ENCODE assay signal across 11 cellular contexts in the genomic region with DNA sequence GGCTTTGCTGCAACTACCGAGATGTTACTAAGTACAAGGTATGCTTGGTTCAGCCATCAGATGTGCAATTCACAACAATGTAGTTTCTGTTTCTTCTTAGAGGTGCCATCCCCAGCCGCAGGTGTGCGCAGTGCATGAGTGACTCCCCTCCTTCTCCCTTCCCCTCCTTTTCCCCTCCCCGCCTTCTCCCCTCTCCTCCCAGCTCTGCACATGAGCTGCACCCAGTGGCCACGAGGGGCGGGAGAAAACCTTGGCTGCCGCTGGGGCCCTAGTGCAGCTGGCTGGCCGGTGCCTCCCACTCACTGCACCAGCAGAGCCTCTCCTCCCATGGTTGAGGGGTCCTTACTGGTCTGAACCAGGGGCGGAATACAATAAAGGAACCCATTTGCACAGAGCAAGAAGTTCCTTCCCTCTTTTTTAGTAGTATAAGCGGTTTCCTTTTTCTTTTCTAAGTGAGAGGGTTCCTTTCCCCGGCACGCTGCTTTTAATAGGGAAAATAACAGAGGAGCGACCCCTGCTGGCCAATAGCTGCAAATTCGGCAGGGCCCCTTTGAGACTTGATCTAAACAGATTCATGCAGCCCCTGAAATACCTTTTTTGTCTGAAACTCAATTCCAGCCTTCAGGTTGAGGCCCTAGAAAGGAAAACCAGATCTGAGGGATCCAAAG. TPM values are rescaled to one million over a fixed set of nuclear protein-coding genes. Genes with fewer than 3 reads are reported as not detected.
A peak's percentile ranks its signal among the peaks of the same experiment; 100 is the strongest.
DNase-seq lines count a peak whose midpoint lies in the region; ATAC-seq and TF ChIP-seq lines count a peak whose summit lies in the region.
"Had no signal": no experiment of that assay in that cellular context is flagged by ENCODE, and none has a peak within 500 bp of the region (broad histone marks: within the 10 kb centered on the region; RNA-seq: fewer than 3 reads in every experiment).

No MANE protein-coding gene starts in this region.

- H3K36me3 Mint-ChIP-seq in activated CD4-positive, alpha-beta T cell treated with anti-CD3 and anti-CD28 coated beads for 36 hours (ENCODE audit: low read depth): no peaks in the 10 kb centered on the region
- H3K36me3 Mint-ChIP-seq in activated CD4-positive, alpha-beta T cell treated with anti-CD3 and anti-CD28 coated beads, Interleukin-2, amount 10 ng/mL, durations not matched to agents 7 days and 5 days (ENCODE audit: low read depth): no peaks in the 10 kb centered on the region
- no peaks in the 10 kb centered on the region for H3K36me3 Mint-ChIP-seq in endodermal cell (ENCODE audit: low read depth)
- H3K36me3 Mint-ChIP-seq: CD4-positive, CD25-positive, alpha-beta regulatory T cell had no signal

- intact Hi-C loops in activated CD4-positive, alpha-beta T cell treated with anti-CD3 and anti-CD28 coated beads for 36 hours (cut with DNase I, micrococcal nuclease): loop anchor here in 1 of 2 experiments (5.0 kb wide), 1 partner anchor 162 kb away; no protein-coding TSS in a partner anchor
- intact Hi-C loops in spleen (cut with DNase I; ENCODE audit: low total_unique reads) (no loop called here), lower leg skin (cut with DNase I; ENCODE audit: low total_unique reads) (no loop called here)

- H3K27ac ChIP-seq in endodermal cell (ENCODE audit: low read depth, low read length) (no peak overlapping the region), spleen (no peak overlapping the region)
- H3K27ac ChIP-seq: heart left ventricle had no signal

- H3K27me3 Mint-ChIP-seq in activated CD4-positive, alpha-beta T cell treated with anti-CD3 and anti-CD28 coated beads for 36 hours: peaks cover 4% of the 10 kb centered on the region
- H3K27me3 Mint-ChIP-seq in activated CD4-positive, alpha-beta T cell treated with anti-CD3 and anti-CD28 coated beads, Interleukin-2, amount 10 ng/mL, durations not matched to agents 7 days and 5 days: peaks cover 6% of the 10 kb centered on the region
- H3K27me3 Mint-ChIP-seq in endodermal cell (ENCODE audit: insufficient read depth): peaks cover 16% of the 10 kb centered on the region

- H3K4me3 ChIP-seq in NB4 (ENCODE audit: low read depth, low read length): no peak overlapping the region
- no peak overlapping the region for H3K4me3 ChIP-seq in endodermal cell (ENCODE audit: low read length)
- H3K4me3 ChIP-seq in spleen: no peak overlapping the region
- H3K4me3 ChIP-seq in lower leg skin (ENCODE audit: low read depth, poor library complexity, severe bottlenecking): no peak overlapping the region
- H3K4me3 ChIP-seq: heart left ventricle had no signal

- no peak overlapping the region for H3K4me3 Mint-ChIP-seq in activated CD4-positive, alpha-beta T cell treated with anti-CD3 and anti-CD28 coated beads for 36 hours
- no peak overlapping the region for H3K4me3 Mint-ChIP-seq in activated CD4-positive, alpha-beta T cell treated with anti-CD3 and anti-CD28 coated beads, Interleukin-2, amount 10 ng/mL, durations not matched to agents 7 days and 5 days
- H3K4me3 Mint-ChIP-seq in endodermal cell: no peak overlapping the region
- H3K4me3 Mint-ChIP-seq: CD4-positive, CD25-positive, alpha-beta regulatory T cell had no signal

- peaks cover 3% of the 10 kb centered on the region for H3K4me1 Mint-ChIP-seq in activated CD4-positive, alpha-beta T cell treated with anti-CD3 and anti-CD28 coated beads for 36 hours
- peaks cover 7% of the 10 kb centered on the region for H3K4me1 Mint-ChIP-seq in activated CD4-positive, alpha-beta T cell treated with anti-CD3 and anti-CD28 coated beads, Interleukin-2, amount 10 ng/mL, durations not matched to agents 7 days and 5 days
- no peaks in the 10 kb centered on the region for H3K4me1 Mint-ChIP-seq in endodermal cell

- no peaks in the 10 kb centered on the region for H3K36me3 ChIP-seq in endodermal cell (ENCODE audit: control insufficient read depth, insufficient read depth, low read length)
- peaks cover 0 to 11% (median 0%) of the 10 kb centered on the region in 6 donors for H3K36me3 ChIP-seq in spleen
- H3K36me3 ChIP-seq: heart left ventricle had no signal

- no peak for TF ChIP-seq POLR2A in NB4 (IDR thresholded peaks at IDR 0.05; ENCODE audit: extremely low read depth, insufficient read length)
- no peak for TF ChIP-seq POLR2A in spleen (IDR thresholded peaks at IDR 0.05)
- no peak for TF ChIP-seq POLR2A in lower leg skin (IDR thresholded peaks at IDR 0.05)

- H3K27me3 ChIP-seq in endodermal cell (ENCODE audit: control insufficient read depth, insufficient read depth, low read length, poor library complexity, severe bottlenecking): peaks cover 7% of the 10 kb centered on the region
- H3K27me3 ChIP-seq in spleen (replicated peaks in 1 of 7): no peaks in the 10 kb centered on the region

- peak; percentile 24 for DNase-seq in activated CD4-positive, alpha-beta T cell treated with anti-CD3 and anti-CD28 coated beads for 36 hours
- DNase-seq in activated CD4-positive, alpha-beta T cell treated with anti-CD3 and anti-CD28 coated beads, Interleukin-2, amount 10 ng/mL, durations not matched to agents 7 days and 5 days: no peak
- peak; percentile 23 for DNase-seq in NB4 (ENCODE audit: low read depth)
- DNase-seq in endodermal cell: peak; percentile 77
- DNase-seq in spleen: no peak
- DNase-seq in cerebellum (ENCODE audit: low spot score): no peak
- DNase-seq in lower leg skin (ENCODE audit: low spot score in 2 of 2): no peak
- DNase-seq: activated naive CD4-positive, alpha-beta T cell treated with anti-CD3 and anti-CD28 coated beads, Interleukin-2, amount 50 U/mL, for 16 hours; CD4-positive, CD25-positive, alpha-beta regulatory T cell; heart left ventricle had no signal

- H3K9ac ChIP-seq in endodermal cell (ENCODE audit: extremely low read depth, low read length, poor library complexity, severe bottlenecking): no peak overlapping the region

- H3K4me1 ChIP-seq in endodermal cell (ENCODE audit: control insufficient read depth, insufficient read depth, low read length) (no peaks in the 10 kb centered on the region), spleen (peaks cover 0 to 12% (median 7%) of the 10 kb centered on the region in 6 donors)
- H3K4me1 ChIP-seq: heart left ventricle had no signal

- peak; percentile 50 for TF ChIP-seq CTCF in NB4 (IDR thresholded peaks at IDR 0.05; ENCODE audit: low read depth, low read length)
- TF ChIP-seq CTCF in endodermal cell (conservative IDR thresholded peaks at IDR 0.05): peak; percentile 74
- peak in 7 of 11 experiments; percentile 9 to 46 (median 33) for TF ChIP-seq CTCF in spleen (IDR thresholded peaks at IDR 0.05 in 8 of 11, conservative IDR thresholded peaks at IDR 0.05 in 3 of 11)
- no peak for TF ChIP-seq CTCF in lower leg skin (IDR thresholded peaks at IDR 0.05)

- H3K9me3 ChIP-seq in endodermal cell (ENCODE audit: control insufficient read depth, low read length): peaks cover 24% of the 10 kb centered on the region
- H3K9me3 ChIP-seq in spleen: peaks cover 0 to 45% (median 28%) of the 10 kb centered on the region in 8 donors

- CTCF ChIA-PET in activated CD4-positive, alpha-beta T cell treated with anti-CD3 and anti-CD28 coated beads for 36 hours (lab: Charles Lee): interaction anchor here (1.1 to 1.3 kb wide), 3 partner anchors 33 to 161 kb away, joined by 3 to 5 read pairs (median 4); no protein-coding TSS in a partner anchor
- CTCF ChIA-PET in activated CD4-positive, alpha-beta T cell treated with anti-CD3 and anti-CD28 coated beads, Interleukin-2, amount 10 ng/mL, durations not matched to agents 7 days and 5 days (lab: Charles Lee): interaction anchor here (0.7 kb wide), 1 partner anchor 9 kb away, joined by 3 read pairs; no protein-coding TSS in a partner anchor

- H3K27ac Mint-ChIP-seq in activated CD4-positive, alpha-beta T cell treated with anti-CD3 and anti-CD28 coated beads for 36 hours: no peak overlapping the region
- H3K27ac Mint-ChIP-seq in activated CD4-positive, alpha-beta T cell treated with anti-CD3 and anti-CD28 coated beads, Interleukin-2, amount 10 ng/mL, durations not matched to agents 7 days and 5 days: no peak overlapping the region
- H3K27ac Mint-ChIP-seq in endodermal cell: no peak overlapping the region
- H3K27ac Mint-ChIP-seq: CD4-positive, CD25-positive, alpha-beta regulatory T cell had no signal

- ATAC-seq in activated CD4-positive, alpha-beta T cell treated with anti-CD3 and anti-CD28 coated beads for 36 hours: no peak
- ATAC-seq in HG02938 (IDR thresholded peaks at IDR 0.05; ENCODE audit: unreplicated experiment): no peak
- ATAC-seq: heart left ventricle had no signal

- WGBS in endodermal cell (ENCODE audit: insufficient coverage in 1 of 2, insufficient read length in 1 of 2), 2 experiments: 72 to 77% methylated on average over 9 to 14 of the region's 14 CpGs
- WGBS in spleen, 5 donors: 73 to 86% (median 83%) methylated on average over 14 of the region's 14 CpGs
- WGBS in lower leg skin, 2 donors: 80 to 83% methylated on average over 14 of the region's 14 CpGs

- POLR2A ChIA-PET in activated CD4-positive, alpha-beta T cell treated with anti-CD3 and anti-CD28 coated beads for 36 hours (lab: Charles Lee): interaction anchor here (0.6 kb wide), 1 partner anchor 22 kb away, joined by 3 read pairs; no protein-coding TSS in a partner anchor
- POLR2A ChIA-PET in activated CD4-positive, alpha-beta T cell treated with anti-CD3 and anti-CD28 coated beads, Interleukin-2, amount 10 ng/mL, durations not matched to agents 7 days and 5 days (lab: Charles Lee): no interaction called here

- no peaks in the 10 kb centered on the region for H3K9me3 Mint-ChIP-seq in activated CD4-positive, alpha-beta T cell treated with anti-CD3 and anti-CD28 coated beads for 36 hours (ENCODE audit: low read depth)
- no peaks in the 10 kb centered on the region for H3K9me3 Mint-ChIP-seq in activated CD4-positive, alpha-beta T cell treated with anti-CD3 and anti-CD28 coated beads, Interleukin-2, amount 10 ng/mL, durations not matched to agents 7 days and 5 days
- H3K9me3 Mint-ChIP-seq in endodermal cell: peaks cover 64% of the 10 kb centered on the region

RNA-seq across cellular contexts. Expression of gene CCL15, which starts 7.8 kb away (rescaled TPM):
- not detected for total RNA-seq in activated CD4-positive, alpha-beta T cell treated with anti-CD3 and anti-CD28 coated beads for 36 hours
- total RNA-seq in activated CD4-positive, alpha-beta T cell treated with anti-CD3 and anti-CD28 coated beads, Interleukin-2, amount 10 ng/mL, durations not matched to agents 7 days and 5 days: not detected
- not detected for total RNA-seq in endodermal cell
- not detected for polyA plus RNA-seq in endodermal cell (2013, experiment 1 of 2)
- not detected for polyA plus RNA-seq in endodermal cell (2013, experiment 2 of 2)
- total RNA-seq in spleen: not detected
- polyA plus RNA-seq in spleen: under 1 TPM; 0.15 to 0.20 (median 0.19) TPM
- total RNA-seq in cerebellum: not detected
- not detected for total RNA-seq in lower leg skin
- total RNA-seq: CD4-positive, CD25-positive, alpha-beta regulatory T cell; heart left ventricle had no signal
- polyA plus RNA-seq: CD4-positive, CD25-positive, alpha-beta regulatory T cell; heart left ventricle had no signal

RNA-seq across cellular contexts. Expression of gene CCL23, which starts 8.6 kb away (rescaled TPM):
- not detected for total RNA-seq in activated CD4-positive, alpha-beta T cell treated with anti-CD3 and anti-CD28 coated beads for 36 hours
- total RNA-seq in activated CD4-positive, alpha-beta T cell treated with anti-CD3 and anti-CD28 coated beads, Interleukin-2, amount 10 ng/mL, durations not matched to agents 7 days and 5 days: not detected
- not detected for total RNA-seq in endodermal cell
- polyA plus RNA-seq in endodermal cell (2013, experiment 1 of 2): not detected
- not detected for polyA plus RNA-seq in endodermal cell (2013, experiment 2 of 2)
- total RNA-seq in spleen: 10 to 100 TPM in 4 of 7 donors, 1 to 10 TPM in 3; 7.5 to 40.6 (median 15.5) TPM
- 10 to 100 TPM in 1 of 3 donors, 1 to 10 TPM in 2; 1.6 to 12.7 (median 6.6) TPM for polyA plus RNA-seq in spleen
- not detected for total RNA-seq in cerebellum
- 10 to 100 TPM in 1 of 4 donors, 1 to 10 TPM in 1, under 1 TPM in 1, not detected in 1; 0.95 to 11.2 (median 3.9) TPM for total RNA-seq in lower leg skin
- total RNA-seq: CD4-positive, CD25-positive, alpha-beta regulatory T cell had no signal
- polyA plus RNA-seq: CD4-positive, CD25-positive, alpha-beta regulatory T cell had no signal

RNA-seq across cellular contexts. Expression of gene CCL14, which starts 22.6 kb away (rescaled TPM):
- not detected for total RNA-seq in activated CD4-positive, alpha-beta T cell treated with anti-CD3 and anti-CD28 coated beads for 36 hours
- not detected for total RNA-seq in activated CD4-positive, alpha-beta T cell treated with anti-CD3 and anti-CD28 coated beads, Interleukin-2, amount 10 ng/mL, durations not matched to agents 7 days and 5 days
- not detected for total RNA-seq in endodermal cell
- polyA plus RNA-seq in endodermal cell (2013, experiment 1 of 2): not detected
- not detected for polyA plus RNA-seq in endodermal cell (2013, experiment 2 of 2)
- total RNA-seq in spleen: 1,000 to 10,000 TPM in 1 of 7 donors, 100 to 1,000 TPM in 6; 279 to 1,219 (median 345) TPM
- polyA plus RNA-seq in spleen: 100 to 1,000 TPM in 2 of 3 donors, 10 to 100 TPM in 1; 72.3 to 262 (median 220) TPM
- 1.1 TPM for total RNA-seq in cerebellum
- 10 to 100 TPM in 3 of 4 donors, 1 to 10 TPM in 1; 3.5 to 28.2 (median 17.3) TPM for total RNA-seq in lower leg skin
- total RNA-seq: CD4-positive, CD25-positive, alpha-beta regulatory T cell had no signal
- polyA plus RNA-seq: CD4-positive, CD25-positive, alpha-beta regulatory T cell had no signal

RNA-seq across cellular contexts. Expression of gene CCL16, which starts 27.8 kb away (rescaled TPM):
- not detected for total RNA-seq in activated CD4-positive, alpha-beta T cell treated with anti-CD3 and anti-CD28 coated beads for 36 hours
- total RNA-seq in activated CD4-positive, alpha-beta T cell treated with anti-CD3 and anti-CD28 coated beads, Interleukin-2, amount 10 ng/mL, durations not matched to agents 7 days and 5 days: not detected
- total RNA-seq in endodermal cell (not detected), spleen (1 to 10 TPM in 6 of 7 donors, under 1 TPM in 1; 0.32 to 8.4 (median 1.9) TPM), cerebellum (not detected), lower leg skin (under 1 TPM in 1 of 4 donors, not detected in 3; 0.39 TPM)
- polyA plus RNA-seq in endodermal cell (2013, experiment 1 of 2): not detected
- polyA plus RNA-seq in endodermal cell (2013, experiment 2 of 2): not detected
- polyA plus RNA-seq in spleen: 1 to 10 TPM in 1 of 3 donors, under 1 TPM in 2; 0.27 to 1.7 (median 0.37) TPM
- total RNA-seq: CD4-positive, CD25-positive, alpha-beta regulatory T cell had no signal
- polyA plus RNA-seq: CD4-positive, CD25-positive, alpha-beta regulatory T cell; heart left ventricle had no signal

RNA-seq across cellular contexts. Expression of gene CCL18, which starts 54.9 kb away (rescaled TPM):
- total RNA-seq in activated CD4-positive, alpha-beta T cell treated with anti-CD3 and anti-CD28 coated beads for 36 hours: not detected
- total RNA-seq in activated CD4-positive, alpha-beta T cell treated with anti-CD3 and anti-CD28 coated beads, Interleukin-2, amount 10 ng/mL, durations not matched to agents 7 days and 5 days: not detected
- total RNA-seq in endodermal cell: not detected
- not detected for polyA plus RNA-seq in endodermal cell (2013, experiment 1 of 2)
- polyA plus RNA-seq in endodermal cell (2013, experiment 2 of 2): not detected
- total RNA-seq in spleen: 10 to 100 TPM in 5 of 7 donors, 1 to 10 TPM in 2; 5.2 to 27.8 (median 11.0) TPM
- polyA plus RNA-seq in spleen: 100 to 1,000 TPM in 1 of 3 donors, 10 to 100 TPM in 1, 1 to 10 TPM in 1; 9.8 to 109 (median 75.6) TPM
- not detected for total RNA-seq in cerebellum
- total RNA-seq in lower leg skin: under 1 TPM in 1 of 4 donors, not detected in 3; 0.19 TPM
- total RNA-seq: CD4-positive, CD25-positive, alpha-beta regulatory T cell had no signal
- polyA plus RNA-seq: CD4-positive, CD25-positive, alpha-beta regulatory T cell had no signal

Comparison
In these comparisons a context has a peak if more than half of its experiments do, and no peak if none do; other contexts are left out.
1. DNase-seq: peak in activated CD4-positive, alpha-beta T cell treated with anti-CD3 and anti-CD28 coated beads for 36 hours (single experiment), NB4 (single experiment) and endodermal cell (single experiment); none in activated CD4-positive, alpha-beta T cell treated with anti-CD3 and anti-CD28 coated beads, Interleukin-2, amount 10 ng/mL, durations not matched to agents 7 days and 5 days (single experiment), spleen (single experiment), cerebellum (single experiment) and lower leg skin (0 of 2).
2. CTCF ChIP-seq: peak in NB4 (single experiment), endodermal cell (single experiment) and spleen (7 of 11); none in lower leg skin (0 of 3).
3. RNA of gene CCL14, which starts 22.6 kb away (total RNA-seq): 279 to 1,219 TPM in spleen; 3.5 to 28.2 TPM in lower leg skin, 1.1 TPM in cerebellum (single experiment), not detected in activated CD4-positive, alpha-beta T cell treated with anti-CD3 and anti-CD28 coated beads for 36 hours, not detected in activated CD4-positive, alpha-beta T cell treated with anti-CD3 and anti-CD28 coated beads, Interleukin-2, amount 10 ng/mL, durations not matched to agents 7 days and 5 days and not detected in endodermal cell; every median in the first group is over 4 times any median in the second.